25 cellular contexts compared by ENCODE assay signal in the genomic region with DNA sequence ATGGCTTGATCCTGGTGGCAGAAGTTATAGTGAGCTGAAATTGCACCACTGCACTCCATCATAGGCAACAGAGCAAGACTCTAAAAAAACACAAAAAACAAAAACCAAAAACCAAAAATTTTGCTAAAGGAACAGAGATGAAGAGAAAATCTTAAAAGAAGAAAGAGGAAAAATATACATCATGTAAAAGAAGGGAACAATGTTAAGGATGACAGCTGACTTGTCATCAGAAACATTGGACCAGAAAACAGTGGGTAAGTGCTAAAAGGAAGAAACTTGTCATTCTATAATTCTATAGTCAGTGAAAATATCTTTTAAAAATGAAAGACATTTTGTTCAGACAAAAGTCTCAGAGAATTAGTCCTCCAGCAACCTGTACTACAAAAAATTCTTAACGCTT.
A peak's percentile ranks its signal among the peaks of the same experiment; 100 is the strongest.
DNase-seq lines count a peak whose midpoint lies in the region; ATAC-seq, FAIRE-seq and TF ChIP-seq lines count a peak whose summit lies in the region.
"Had no signal": no experiment of that assay in that cellular context is flagged by ENCODE, and none has a peak within 500 bp of the region (broad histone marks: within the 10 kb centered on the region; RNA-seq: fewer than 3 reads in every experiment).

No MANE protein-coding gene starts in this region.

- H2AFZ ChIP-seq in HepG2 (ENCODE audit: low read length): no peak overlapping the region

- POLR2A ChIA-PET in HepG2 (lab: Yijun Ruan, JAX): no interaction called here
- POLR2A ChIA-PET in HEK293 (lab: Yijun Ruan, JAX): no interaction called here
- POLR2A ChIA-PET in WTC11 (lab: Charles Lee): no interaction called here

- TF ChIP-seq POLR2A in HepG2 (IDR thresholded peaks at IDR 0.05; ENCODE audit: insufficient read depth in 1 of 2, low read depth in 2 of 2, low read length in 2 of 2) (no peak), right lobe of liver (IDR thresholded peaks at IDR 0.05) (no peak)

- no peak overlapping the region for H3K4me3 Mint-ChIP-seq in WTC11
- H3K4me3 Mint-ChIP-seq: CD14-positive monocyte; CD4-positive, alpha-beta memory T cell; CD4-positive, CD25-positive, alpha-beta regulatory T cell; CD8-positive, alpha-beta memory T cell had no signal

- no peak overlapping the region for H3K4me3 ChIP-seq in HepG2 (replicated peaks in 1 of 3; ENCODE audit: insufficient read depth in 1 of 3, low read depth in 2 of 3, low read length in 3 of 3)
- no peak overlapping the region for H3K4me3 ChIP-seq in right lobe of liver
- H3K4me3 ChIP-seq in HEK293 (ENCODE audit: low read depth, low read length): no peak overlapping the region
- H3K4me3 ChIP-seq: BLaER1 had no signal

- no TSS peak for BruUV-seq in HepG2 (replicated peaks; lab: Mats Ljungman, UMichigan)

- peaks cover 21% of the 10 kb centered on the region for H3K4me1 Mint-ChIP-seq in WTC11
- H3K4me1 Mint-ChIP-seq: CD14-positive monocyte; CD4-positive, alpha-beta memory T cell; CD4-positive, CD25-positive, alpha-beta regulatory T cell; CD8-positive, alpha-beta memory T cell had no signal

- no peak overlapping the region for H3K9ac ChIP-seq in HepG2 (ENCODE audit: insufficient read depth, low read depth, low read length)
- H3K9ac ChIP-seq: BLaER1 had no signal

- TF ChIP-seq EP300 in HepG2 (IDR thresholded peaks at IDR 0.05; ENCODE audit: low read depth in 2 of 2, low read length in 2 of 2): no peak
- TF ChIP-seq EP300 in HepG2 (CRISPR knock-in tag; IDR thresholded peaks at IDR 0.05; ENCODE audit: borderline replicate concordance): no peak

- no peaks in the 10 kb centered on the region for H3K36me3 ChIP-seq in HepG2 (replicated peaks in 1 of 2; ENCODE audit: control insufficient read depth in 1 of 2, insufficient read depth in 2 of 2, low read length in 2 of 2)
- no peaks in the 10 kb centered on the region for H3K36me3 ChIP-seq in right lobe of liver
- H3K36me3 ChIP-seq in HEK293 (ENCODE audit: control insufficient read depth in 2 of 2, insufficient read depth in 1 of 2, low read length in 2 of 2): no peaks in the 10 kb centered on the region
- H3K36me3 ChIP-seq: BE2C, BLaER1 had no signal

- TF ChIP-seq RAD21 in HepG2 (CRISPR knock-in tag; IDR thresholded peaks at IDR 0.05): no peak

- H3K27ac Mint-ChIP-seq in WTC11: no peak overlapping the region
- H3K27ac Mint-ChIP-seq: CD14-positive monocyte; CD4-positive, alpha-beta memory T cell; CD4-positive, CD25-positive, alpha-beta regulatory T cell; CD8-positive, alpha-beta memory T cell had no signal

- no peaks in the 10 kb centered on the region for H4K20me1 ChIP-seq in HepG2 (ENCODE audit: insufficient read depth, low read length)
- H4K20me1 ChIP-seq: BLaER1 had no signal

- H3K27me3 Mint-ChIP-seq in WTC11 (ENCODE audit: low read depth): no peaks in the 10 kb centered on the region

- H3K9me3 Mint-ChIP-seq in WTC11: peaks cover 18% of the 10 kb centered on the region

- FAIRE-seq in HepG2 (lab: Jason Lieb, UNC): no peak
- FAIRE-seq: A204.1, D721Med, G401.6, GM12891, GM19239 had no signal

- peaks cover 21% of the 10 kb centered on the region for H3K36me3 Mint-ChIP-seq in WTC11
- H3K36me3 Mint-ChIP-seq: CD4-positive, CD25-positive, alpha-beta regulatory T cell; CD8-positive, alpha-beta memory T cell had no signal

- 58% methylated on average over 1 of the region's 1 CpG for WGBS in HepG2 (ENCODE audit: low lambda C conversion rate)
- WGBS in right lobe of liver (ENCODE audit: insufficient coverage, low coverage, low lambda C conversion rate, missing lambda C conversion rate): 100% methylated on average over 1 of the region's 1 CpG

- DNase-seq in HepG2 (ENCODE audit: low spot score): no peak
- DNase-seq in right lobe of liver: no peak
- no peak for DNase-seq in WTC11 (ENCODE audit: low spot score)
- no peak for DNase-seq in activated CD8-positive, alpha-beta memory T cell treated with anti-CD3 and anti-CD28 coated beads for 24 hours
- no peak for DNase-seq in NCI-H1105 treated with DMSO at 0.1 percent for 48 hours (lab: John Stamatoyannopoulos, UW)
- DNase-seq in cortex of kidney (lab: John Stamatoyannopoulos, UW): no peak
- DNase-seq: 8988T; ACHN; BE2C; C1 segment of cervical spinal cord; Caco-2; Calu3; CD4-positive, alpha-beta memory T cell; CD4-positive, CD25-positive, alpha-beta regulatory T cell; CD8-positive, alpha-beta memory T cell; DMS79 treated with DMSO at 0.1 percent for 48 hours; GF-D8 had no signal

- in situ Hi-C loops in HepG2 (cut with HindIII; ENCODE audit: extremely low pct_ligation_motif_present, low pct_unique_long_range_greater_than_20kb): no loop called here

- no peaks in the 10 kb centered on the region for H3K79me2 ChIP-seq in HepG2 (ENCODE audit: insufficient read depth, low read length)

- H3K27ac ChIP-seq in HepG2 (ENCODE audit: extremely low read length, insufficient read depth, low read length): no peak overlapping the region
- H3K27ac ChIP-seq in right lobe of liver: no peak overlapping the region
- H3K27ac ChIP-seq in HEK293 (ENCODE audit: extremely low read depth, low read depth, low read length): no peak overlapping the region
- H3K27ac ChIP-seq: BLaER1 had no signal

- H3K4me2 ChIP-seq in HepG2 (ENCODE audit: low read depth, low read length): no peak overlapping the region
- H3K4me2 ChIP-seq: BLaER1 had no signal

- no peaks in the 10 kb centered on the region for H3K27me3 ChIP-seq in HepG2 (ENCODE audit: control insufficient read depth in 1 of 2, insufficient read depth in 2 of 2, low read length in 2 of 2)
- no peaks in the 10 kb centered on the region for H3K27me3 ChIP-seq in right lobe of liver
- H3K27me3 ChIP-seq: BE2C, BLaER1 had no signal

- ATAC-seq in HepG2: no peak
- no peak for ATAC-seq in right lobe of liver
- ATAC-seq in WTC11: no peak

- H3K4me1 ChIP-seq in HepG2 (ENCODE audit: insufficient read depth, low read length) (no peaks in the 10 kb centered on the region), right lobe of liver (no peaks in the 10 kb centered on the region), HEK293 (ENCODE audit: control insufficient read depth, insufficient read depth, low read length) (no peaks in the 10 kb centered on the region)
- H3K4me1 ChIP-seq: BE2C, BLaER1, Caco-2 had no signal

- TF ChIP-seq CTCF in HepG2 (CRISPR knock-in tag; IDR thresholded peaks at IDR 0.05) (no peak), right lobe of liver (IDR thresholded peaks at IDR 0.05) (no peak), HEK293 (tag by site-specific recombination; IDR thresholded peaks at IDR 0.05) (no peak), WTC11 (IDR thresholded peaks at IDR 0.05) (no peak)

- intact Hi-C loops in HepG2 (cut with micrococcal nuclease; ENCODE audit: unreplicated experiment) (no loop called here), right lobe of liver (cut with DNase I) (no loop called here)

- H3K9me3 ChIP-seq in HepG2 (ENCODE audit: low read length) (peaks cover 6% of the 10 kb centered on the region; the same call in 1 of the 2 replicates), right lobe of liver (no peaks in the 10 kb centered on the region), HEK293 (ENCODE audit: control insufficient read depth, insufficient read depth, low read depth, low read length) (no peaks in the 10 kb centered on the region)

- CTCF ChIA-PET in HepG2 (lab: Yijun Ruan, JAX; ENCODE audit: low intra/inter-chr PET ratio, low total read pairs) (no interaction called here), HEK293 (lab: Yijun Ruan, JAX) (no interaction called here), WTC11 (lab: Charles Lee) (no interaction called here)

TF ChIP-seq in HepG2, 621 proteins besides CTCF, POLR2A, EP300 and RAD21 (continues in another document):
- TF ChIP-seq CEBPG (CRISPR knock-in tag; IDR thresholded peaks at IDR 0.05) (no peak), IRX3 (CRISPR knock-in tag; IDR thresholded peaks at IDR 0.05; ENCODE audit: borderline replicate concordance, low read depth) (no peak), ZNF317 (CRISPR knock-in tag; IDR thresholded peaks at IDR 0.05) (peak; percentile 98), SOX5 (CRISPR knock-in tag; IDR thresholded peaks at IDR 0.05; ENCODE audit: borderline replicate concordance) (no peak)
- TF ChIP-seq, protein P1, sequence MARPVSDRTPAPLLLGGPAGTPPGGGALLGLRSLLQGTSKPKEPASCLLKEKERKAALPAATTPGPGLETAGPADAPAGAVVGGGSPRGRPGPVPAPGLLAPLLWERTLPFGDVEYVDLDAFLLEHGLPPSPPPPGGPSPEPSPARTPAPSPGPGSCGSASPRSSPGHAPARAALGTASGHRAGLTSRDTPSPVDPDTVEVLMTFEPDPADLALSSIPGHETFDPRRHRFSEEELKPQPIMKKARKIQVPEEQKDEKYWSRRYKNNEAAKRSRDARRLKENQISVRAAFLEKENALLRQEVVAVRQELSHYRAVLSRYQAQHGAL (CRISPR knock-in tag; IDR thresholded peaks at IDR 0.05; ENCODE audit: not compliant biosample characterization): no peak

TF ChIP-seq in HEK293, 187 proteins besides CTCF, POLR2A, EP300 and RAD21:
- TF ChIP-seq SETDB1 (IDR thresholded peaks at IDR 0.05; ENCODE audit: insufficient read length, low read length) (peak; percentile 37), ZSCAN16 (tag by site-specific recombination; IDR thresholded peaks at IDR 0.05) (no peak)
- TF ChIP-seq, protein P2, sequence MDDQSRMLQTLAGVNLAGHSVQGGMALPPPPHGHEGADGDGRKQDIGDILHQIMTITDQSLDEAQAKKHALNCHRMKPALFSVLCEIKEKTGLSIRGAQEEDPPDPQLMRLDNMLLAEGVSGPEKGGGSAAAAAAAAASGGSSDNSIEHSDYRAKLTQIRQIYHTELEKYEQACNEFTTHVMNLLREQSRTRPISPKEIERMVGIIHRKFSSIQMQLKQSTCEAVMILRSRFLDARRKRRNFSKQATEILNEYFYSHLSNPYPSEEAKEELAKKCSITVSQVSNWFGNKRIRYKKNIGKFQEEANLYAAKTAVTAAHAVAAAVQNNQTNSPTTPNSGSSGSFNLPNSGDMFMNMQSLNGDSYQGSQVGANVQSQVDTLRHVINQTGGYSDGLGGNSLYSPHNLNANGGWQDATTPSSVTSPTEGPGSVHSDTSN (CRISPR knock-in tag; IDR thresholded peaks at IDR 0.05): no peak

TF ChIP-seq in WTC11, 78 proteins besides CTCF, POLR2A, EP300 and RAD21:
- TF ChIP-seq JUN (CRISPR knock-in tag; IDR thresholded peaks at IDR 0.05): no peak
- TF ChIP-seq ZNF416 (CRISPR knock-in tag; IDR thresholded peaks at IDR 0.05): no peak
- TF ChIP-seq, protein P3, sequence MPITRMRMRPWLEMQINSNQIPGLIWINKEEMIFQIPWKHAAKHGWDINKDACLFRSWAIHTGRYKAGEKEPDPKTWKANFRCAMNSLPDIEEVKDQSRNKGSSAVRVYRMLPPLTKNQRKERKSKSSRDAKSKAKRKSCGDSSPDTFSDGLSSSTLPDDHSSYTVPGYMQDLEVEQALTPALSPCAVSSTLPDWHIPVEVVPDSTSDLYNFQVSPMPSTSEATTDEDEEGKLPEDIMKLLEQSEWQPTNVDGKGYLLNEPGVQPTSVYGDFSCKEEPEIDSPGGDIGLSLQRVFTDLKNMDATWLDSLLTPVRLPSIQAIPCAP (CRISPR knock-in tag; IDR thresholded peaks at IDR 0.05): no peak
- peak; percentile 91 for TF ChIP-seq ZNF317 (CRISPR knock-in tag; IDR thresholded peaks at IDR 0.05; ENCODE audit: borderline replicate concordance, low read depth)
- no peak for TF ChIP-seq RORB (CRISPR knock-in tag; IDR thresholded peaks at IDR 0.05)
